20 cellular contexts compared by ENCODE assay signal in genomic region chr1:51949014-51949702, GRCh38. TPM values are rescaled to one million over a fixed set of nuclear protein-coding genes. Genes with fewer than 3 reads are reported as not detected.
A peak's percentile ranks its signal among the peaks of the same experiment; 100 is the strongest.
DNase-seq lines count a peak whose midpoint lies in the region; ATAC-seq and TF ChIP-seq lines count a peak whose summit lies in the region.
"Had no signal": no experiment of that assay in that cellular context is flagged by ENCODE, and none has a peak within 500 bp of the region (broad histone marks: within the 10 kb centered on the region; RNA-seq: fewer than 3 reads in every experiment).

No MANE protein-coding gene starts in this region.

- POLR2A ChIA-PET in RWPE1 (lab: Yijun Ruan, JAX; ENCODE audit: low non-redundant PET): interaction anchor here (0.5 kb wide), 1 partner anchor 521 kb away, joined by 4 read pairs; no protein-coding TSS in a partner anchor
- POLR2A ChIA-PET in activated CD4-positive, alpha-beta T cell treated with anti-CD3 and anti-CD28 coated beads for 36 hours (lab: Charles Lee): no interaction called here

- H3K27me3 Mint-ChIP-seq in H9 (ENCODE audit: low read depth) (no peaks in the 10 kb centered on the region; the same call in 1 of the 2 replicates), endodermal cell (ENCODE audit: insufficient read depth) (no peaks in the 10 kb centered on the region)
- H3K27me3 Mint-ChIP-seq in activated CD4-positive, alpha-beta T cell treated with anti-CD3 and anti-CD28 coated beads for 36 hours: peaks cover 5% of the 10 kb centered on the region

- no peak overlapping the region for H2BK15ac ChIP-seq in H9 (ENCODE audit: low read depth, low read length)

- intact Hi-C loops in activated CD4-positive, alpha-beta T cell treated with anti-CD3 and anti-CD28 coated beads for 36 hours (cut with DNase I, micrococcal nuclease): no loop called here

- H3K9me3 Mint-ChIP-seq in H9 (peaks cover 5 to 8% of the 10 kb centered on the region in 2 experiments; a peak in 2 of 5 replicates), endodermal cell (peaks cover 11% of the 10 kb centered on the region)
- no peaks in the 10 kb centered on the region for H3K9me3 Mint-ChIP-seq in activated CD4-positive, alpha-beta T cell treated with anti-CD3 and anti-CD28 coated beads for 36 hours (ENCODE audit: low read depth)
- H3K9me3 Mint-ChIP-seq: CD8-positive, alpha-beta memory T cell had no signal

- no peak overlapping the region for H3K18ac ChIP-seq in H9 (ENCODE audit: insufficient read length, low read depth, low read length)

- no peak overlapping the region for H3K56ac ChIP-seq in H9 (ENCODE audit: insufficient read length, low read depth, low read length)

- no peak overlapping the region for H2BK20ac ChIP-seq in H9 (ENCODE audit: low read depth, low read length, poor library complexity, severe bottlenecking)

- H3K9me3 ChIP-seq in H9 (ENCODE audit: control insufficient read depth, low read depth, low read length) (peaks cover 4% of the 10 kb centered on the region), endodermal cell (ENCODE audit: control insufficient read depth, low read length) (peaks cover 25% of the 10 kb centered on the region), osteoblast (ENCODE audit: low read depth, low read length) (no peaks in the 10 kb centered on the region)

- no peak overlapping the region for H4K5ac ChIP-seq in H9 (ENCODE audit: insufficient read length, low read depth, low read length)

- no peak for ATAC-seq in activated CD4-positive, alpha-beta T cell treated with anti-CD3 and anti-CD28 coated beads for 36 hours
- no peak for ATAC-seq in HG03095 (IDR thresholded peaks at IDR 0.05; ENCODE audit: unreplicated experiment)
- ATAC-seq: Panc1 had no signal

- no peaks in the 10 kb centered on the region for H3K79me1 ChIP-seq in H9 (ENCODE audit: insufficient read depth, low read depth, low read length, poor library complexity, severe bottlenecking)

- H3K4me3 ChIP-seq in endodermal cell (ENCODE audit: low read length) (no peak overlapping the region), osteoblast (ENCODE audit: insufficient read depth, low read length) (no peak overlapping the region)
- H3K4me3 ChIP-seq: SJCRH30 had no signal

- no peak overlapping the region for H2BK120ac ChIP-seq in H9 (ENCODE audit: low read depth, low read length, poor library complexity, severe bottlenecking)

- H2AFZ ChIP-seq in H9 (ENCODE audit: low read length): no peak overlapping the region
- no peak overlapping the region for H2AFZ ChIP-seq in osteoblast (ENCODE audit: low read length)

- no peaks in the 10 kb centered on the region for H3K79me2 ChIP-seq in H9 (ENCODE audit: insufficient read depth, low read length)
- H3K79me2 ChIP-seq in osteoblast (ENCODE audit: insufficient read depth, low read length): peaks cover 29% of the 10 kb centered on the region

- no peak overlapping the region for H3K4me2 ChIP-seq in H9 (ENCODE audit: insufficient read depth, insufficient read length, low read length)
- no peak overlapping the region for H3K4me2 ChIP-seq in osteoblast (ENCODE audit: insufficient read depth, low read length)

- H3K36me3 Mint-ChIP-seq in H9 (ENCODE audit: insufficient read depth in 1 of 3, low read depth in 3 of 3): peaks cover 31 to 47% (median 45%) of the 10 kb centered on the region in 3 experiments
- H3K36me3 Mint-ChIP-seq in endodermal cell (ENCODE audit: low read depth): peaks cover 79% of the 10 kb centered on the region
- H3K36me3 Mint-ChIP-seq in activated CD4-positive, alpha-beta T cell treated with anti-CD3 and anti-CD28 coated beads for 36 hours (ENCODE audit: low read depth): no peaks in the 10 kb centered on the region
- H3K36me3 Mint-ChIP-seq: CD8-positive, alpha-beta memory T cell had no signal

- TF ChIP-seq CTCF in H9 (conservative IDR thresholded peaks at IDR 0.05): no peak
- TF ChIP-seq CTCF in RWPE1 (conservative IDR thresholded peaks at IDR 0.05; ENCODE audit: low read depth): no peak
- no peak for TF ChIP-seq CTCF in endodermal cell (conservative IDR thresholded peaks at IDR 0.05)
- no peak for TF ChIP-seq CTCF in osteoblast (IDR thresholded peaks at IDR 0.05; ENCODE audit: extremely low read depth, low read depth, low read length)

- no peak overlapping the region for H3K23ac ChIP-seq in H9 (ENCODE audit: insufficient read length, low read depth, low read length)

- H4K20me1 ChIP-seq in H9 (ENCODE audit: control insufficient read depth, insufficient read depth, insufficient read length) (no peaks in the 10 kb centered on the region), osteoblast (ENCODE audit: insufficient read depth, low read length) (no peaks in the 10 kb centered on the region)

- no CpG with 5 or more reads among the region's 9 CpGs for WGBS in H9 (ENCODE audit: extremely low coverage, insufficient read length, low lambda C conversion rate)
- 96 to 98% methylated on average over 3 to 8 of the region's 9 CpGs for WGBS in endodermal cell (ENCODE audit: insufficient coverage in 1 of 2, insufficient read length in 1 of 2), 2 experiments

- no peak overlapping the region for H3K14ac ChIP-seq in H9 (ENCODE audit: insufficient read depth, low read length)

- H3K4me1 Mint-ChIP-seq in H9: no peaks in the 10 kb centered on the region
- H3K4me1 Mint-ChIP-seq in endodermal cell: peaks cover 18% of the 10 kb centered on the region
- peaks cover 7% of the 10 kb centered on the region for H3K4me1 Mint-ChIP-seq in activated CD4-positive, alpha-beta T cell treated with anti-CD3 and anti-CD28 coated beads for 36 hours
- H3K4me1 Mint-ChIP-seq: CD8-positive, alpha-beta memory T cell had no signal

- no peak overlapping the region for H3K9ac ChIP-seq in H9 (ENCODE audit: extremely low read depth, insufficient read length, low read length)
- H3K9ac ChIP-seq in endodermal cell (ENCODE audit: extremely low read depth, low read length, poor library complexity, severe bottlenecking): no peak overlapping the region

- H2AK5ac ChIP-seq in H9 (ENCODE audit: insufficient read length, low read length): no peak overlapping the region

- H3K27ac ChIP-seq in H9 (ENCODE audit: insufficient read length, low read depth, low read length): no peak overlapping the region
- peak overlapping the region; percentile 51 for H3K27ac ChIP-seq in RWPE1
- H3K27ac ChIP-seq in endodermal cell (ENCODE audit: low read depth, low read length): no peak overlapping the region
- H3K27ac ChIP-seq in osteoblast (ENCODE audit: low read depth, low read length): no peak overlapping the region
- H3K27ac ChIP-seq: HL-60, SJCRH30 had no signal

- DNase-seq in H9 (peak; percentile 41), RWPE1 (ENCODE audit: low spot score) (no peak), endodermal cell (peak; percentile 59), osteoblast (ENCODE audit: insufficient read length, low spot score, missing footprints) (peak; percentile 46), cerebellar nuclear complex (lab: John Stamatoyannopoulos, UW) (no peak)
- no peak for DNase-seq in activated CD4-positive, alpha-beta T cell treated with anti-CD3 and anti-CD28 coated beads for 36 hours
- DNase-seq: C1 segment of cervical spinal cord; Calu3; CD8-positive, alpha-beta memory T cell; EL; GF-D8; H7; MV-4-11; NCI-H226; NCI-H510A treated with DMSO at 0.1 percent for 48 hours; NCI-H748 treated with DMSO at 0.1 percent for 48 hours; SJCRH30 had no signal

- H3K27me3 ChIP-seq in H9 (ENCODE audit: insufficient read depth, low read length) (no peaks in the 10 kb centered on the region), endodermal cell (ENCODE audit: control insufficient read depth, insufficient read depth, low read length, poor library complexity, severe bottlenecking) (no peaks in the 10 kb centered on the region), osteoblast (ENCODE audit: insufficient read depth, low read length) (no peaks in the 10 kb centered on the region)
- H3K27me3 ChIP-seq: SJCRH30 had no signal

- no peak overlapping the region for H2BK5ac ChIP-seq in H9 (ENCODE audit: insufficient read length, low read length)

- H4K8ac ChIP-seq in H9 (replicated peaks; ENCODE audit: insufficient read length, low read depth, low read length): no peak overlapping the region

- H4K91ac ChIP-seq in H9 (ENCODE audit: insufficient read length, low read depth, low read length): no peak overlapping the region

- CTCF ChIA-PET in RWPE1 (lab: Yijun Ruan, JAX): interaction anchor here (0.6 kb wide), 1 partner anchor 49 kb away, joined by 3 read pairs; no protein-coding TSS in a partner anchor
- CTCF ChIA-PET in activated CD4-positive, alpha-beta T cell treated with anti-CD3 and anti-CD28 coated beads for 36 hours (lab: Charles Lee): no interaction called here

- no peak overlapping the region for H3K4me3 Mint-ChIP-seq in H9
- H3K4me3 Mint-ChIP-seq in endodermal cell: no peak overlapping the region
- H3K4me3 Mint-ChIP-seq in activated CD4-positive, alpha-beta T cell treated with anti-CD3 and anti-CD28 coated beads for 36 hours: no peak overlapping the region

- no peaks in the 10 kb centered on the region for H3K23me2 ChIP-seq in H9 (ENCODE audit: insufficient read length, low read depth, low read length, poor library complexity, severe bottlenecking)

- H3K4me1 ChIP-seq in H9 (ENCODE audit: insufficient read depth, low read length): no peaks in the 10 kb centered on the region
- no peaks in the 10 kb centered on the region for H3K4me1 ChIP-seq in endodermal cell (ENCODE audit: control insufficient read depth, insufficient read depth, low read length)
- H3K4me1 ChIP-seq in osteoblast (ENCODE audit: insufficient read depth, low read length): peaks cover 21% of the 10 kb centered on the region

- H3K4ac ChIP-seq in H9 (ENCODE audit: low read depth, low read length): no peak overlapping the region

- H2BK12ac ChIP-seq in H9 (ENCODE audit: insufficient read length, low read depth, low read length): no peak overlapping the region

- H3K36me3 ChIP-seq in endodermal cell (ENCODE audit: control insufficient read depth, insufficient read depth, low read length): peaks cover 69% of the 10 kb centered on the region
- no peaks in the 10 kb centered on the region for H3K36me3 ChIP-seq in osteoblast (ENCODE audit: insufficient read depth, low read length)
- H3K36me3 ChIP-seq: SJCRH30 had no signal

- peak overlapping the region in 1 of 3 experiments; percentile 28; a peak in 1 of 7 replicates for H3K27ac Mint-ChIP-seq in H9
- peak overlapping the region; percentile 50 for H3K27ac Mint-ChIP-seq in endodermal cell
- no peak overlapping the region for H3K27ac Mint-ChIP-seq in activated CD4-positive, alpha-beta T cell treated with anti-CD3 and anti-CD28 coated beads for 36 hours

- H3T11ph ChIP-seq in H9 (ENCODE audit: low read length): no peak overlapping the region

RNA-seq across cellular contexts. Expression of gene RAB3B, which starts 41.3 kb away (rescaled TPM):
- 28.5 and 30.6 TPM in 2 replicates for total RNA-seq in H9 (2021)
- 10 to 100 TPM; 58.1 to 66.0 TPM for total RNA-seq in endodermal cell
- polyA plus RNA-seq in endodermal cell (2013, experiment 1 of 2): 14.6 TPM
- 16.6 TPM for polyA plus RNA-seq in endodermal cell (2013, experiment 2 of 2)
- total RNA-seq in osteoblast: 14.5 and 21.2 TPM in 2 replicates
- under 1 TPM; 0.07 to 0.11 TPM for total RNA-seq in activated CD4-positive, alpha-beta T cell treated with anti-CD3 and anti-CD28 coated beads for 36 hours

Comparison
In these comparisons a context has a peak if more than half of its experiments do, and no peak if none do; other contexts are left out.
1. DNase-seq: peak in H9 (single experiment), endodermal cell (single experiment) and osteoblast (single experiment); none in RWPE1 (single experiment), activated CD4-positive, alpha-beta T cell treated with anti-CD3 and anti-CD28 coated beads for 36 hours (single experiment) and cerebellar nuclear complex (0 of 2).
2. RNA of gene RAB3B, which starts 41.3 kb away (total RNA-seq): 58.1 to 66.0 TPM in endodermal cell, 28.5 to 30.6 TPM in H9 and 14.5 to 21.2 TPM in osteoblast; 0.07 to 0.11 TPM in activated CD4-positive, alpha-beta T cell treated with anti-CD3 and anti-CD28 coated beads for 36 hours; every median in the first group is over 10 times any median in the second.